In the genomic region with DNA sequence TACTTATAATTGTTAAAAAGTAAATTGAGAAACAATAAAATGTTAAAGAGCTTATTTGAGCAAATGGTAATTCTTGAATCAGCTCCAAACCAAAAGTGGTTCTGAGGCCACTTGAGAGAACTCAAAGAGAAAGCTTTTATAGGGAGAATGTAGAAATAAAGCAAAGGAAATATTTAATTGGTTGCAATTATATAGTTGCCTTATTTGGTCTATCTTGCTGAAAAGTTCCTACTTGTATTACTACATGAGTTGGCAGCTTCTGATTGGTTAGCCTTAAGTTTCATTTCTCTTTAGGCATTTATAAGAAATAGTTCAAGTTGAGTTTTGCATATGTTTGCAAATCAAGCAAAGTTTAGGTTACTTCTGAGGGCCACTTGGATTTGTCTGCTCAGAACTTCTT, we compare ENCODE assay signal across 20 cellular contexts. TPM values are rescaled to one million over a fixed set of nuclear protein-coding genes. Genes with fewer than 3 reads are reported as not detected.
DNase-seq lines count a peak whose midpoint lies in the region; ATAC-seq and TF ChIP-seq lines count a peak whose summit lies in the region.
"Had no signal": no experiment of that assay in that cellular context is flagged by ENCODE, and none has a peak within 500 bp of the region (broad histone marks: within the 10 kb centered on the region; RNA-seq: fewer than 3 reads in every experiment).

No MANE protein-coding gene starts in this region.

- no peak overlapping the region for H3K56ac ChIP-seq in IMR-90 (ENCODE audit: extremely low read depth, insufficient read depth, low read length)

- BruUV-seq in IMR-90 (replicated peaks; lab: Mats Ljungman, UMichigan), result no TSS peak

- no peak overlapping the region for H3K27ac ChIP-seq in IMR-90 (ENCODE audit: insufficient read depth, low read length)
- H3K27ac ChIP-seq: foreskin keratinocyte, KMS-11, psoas muscle, testis had no signal

- H3K4me3 ChIP-seq in IMR-90 (ENCODE audit: insufficient read depth, low read depth, low read length) (no peak overlapping the region), adipocyte (ENCODE audit: low read length) (no peak overlapping the region)
- H3K4me3 ChIP-seq: psoas muscle, spleen, testis had no signal

- no peak overlapping the region for H2BK120ac ChIP-seq in IMR-90 (ENCODE audit: low read depth, low read length)

- H3K14ac ChIP-seq in IMR-90 (replicated peaks; ENCODE audit: low read depth, low read length), result no peak overlapping the region

- no peak overlapping the region for H2AK9ac ChIP-seq in IMR-90 (replicated peaks; ENCODE audit: low read depth, low read length, poor library complexity)

- dilution Hi-C loops in IMR-90 (cut with HindIII; ENCODE audit: low sequenced_read_pairs, unreplicated experiment), result no loop called here

- in situ Hi-C loops in IMR-90 (cut with MboI; ENCODE audit: low sequenced_read_pairs), result no loop called here

- intact Hi-C loops in IMR-90 (cut with micrococcal nuclease), result no loop called here

- POLR2A ChIA-PET in IMR-90 (lab: Charles Lee; ENCODE audit: unreplicated experiment), result no interaction called here

- no peak overlapping the region for H4K5ac ChIP-seq in IMR-90 (ENCODE audit: low read depth, low read length)

- H2AFZ ChIP-seq in IMR-90 (replicated peaks; ENCODE audit: low read length, poor library complexity), result no peak overlapping the region

- H3K36me3 ChIP-seq in IMR-90 (ENCODE audit: control insufficient read depth, insufficient read depth, low read length) (no peaks in the 10 kb centered on the region), adipocyte (ENCODE audit: control insufficient read depth, insufficient read depth, low read length, severe bottlenecking) (no peaks in the 10 kb centered on the region)
- H3K36me3 ChIP-seq: spleen had no signal

- no peak overlapping the region for H2BK15ac ChIP-seq in IMR-90 (ENCODE audit: low read depth, low read length)

- TF ChIP-seq POLR2A in IMR-90 (IDR thresholded peaks at IDR 0.05; ENCODE audit: low read depth, low read length), result no peak

- H4K91ac ChIP-seq in IMR-90 (ENCODE audit: insufficient read depth, low read depth, low read length), result no peak overlapping the region

- no peak overlapping the region for H2BK5ac ChIP-seq in IMR-90 (ENCODE audit: low read depth, low read length, poor library complexity, severe bottlenecking)

- H3K9ac ChIP-seq in IMR-90 (ENCODE audit: low read depth, low read length) (no peak overlapping the region), adipocyte (ENCODE audit: low read length) (no peak overlapping the region)
- H3K9ac ChIP-seq: KMS-11 had no signal

- no peaks in the 10 kb centered on the region for H4K20me1 ChIP-seq in IMR-90 (ENCODE audit: insufficient read depth, low read length)

- no peak overlapping the region for H3K4me2 ChIP-seq in IMR-90 (ENCODE audit: low read depth, low read length)
- H3K4me2 ChIP-seq: KMS-11 had no signal

- H4K8ac ChIP-seq in IMR-90 (ENCODE audit: low read depth in 2 of 2, low read length in 2 of 2), result no peak overlapping the region

- DNase-seq in EH (ENCODE audit: low read depth) (peak; percentile 44), IMR-90 (peak; percentile 17), adipocyte (ENCODE audit: low read depth) (peak; percentile 27), iris pigment epithelial cell (ENCODE audit: low read depth) (peak; percentile 11), glomerular visceral epithelial cell (ENCODE audit: extremely low spot score) (no peak), NCI-H2107 (lab: John Stamatoyannopoulos, UW) (no peak), NCI-H2171 treated with DMSO at 0.1 percent for 48 hours (lab: John Stamatoyannopoulos, UW) (no peak)
- DNase-seq in central memory CD4-positive, alpha-beta T cell, result no peak
- DNase-seq: activated B cell treated with CpG ODN at 0.5 μM for 24 hours; endodermal cell; foreskin keratinocyte; HFFc6; NCI-H226; psoas muscle; SHP77 treated with DMSO at 0.1 percent for 48 hours; spleen; stimulated activated CD8-positive, alpha-beta memory T cell treated with anti-CD3 and anti-CD28 coated beads, Interleukin-4, amount 100 ng/mL, for 48 hours; testis had no signal

- no peaks in the 10 kb centered on the region for H3K9me1 ChIP-seq in IMR-90 (ENCODE audit: insufficient read depth, low read length)

- no peak for TF ChIP-seq RAD21 in IMR-90 (IDR thresholded peaks at IDR 0.05; ENCODE audit: low read length)

- no peak overlapping the region for H2BK20ac ChIP-seq in IMR-90 (ENCODE audit: low read depth, low read length)

- no peak overlapping the region for H2AK5ac ChIP-seq in IMR-90 (ENCODE audit: low read depth, low read length)

- CTCF ChIA-PET in IMR-90 (lab: Yijun Ruan, JAX), result no interaction called here

- no peaks in the 10 kb centered on the region for H3K4me1 ChIP-seq in IMR-90 (ENCODE audit: control insufficient read depth, insufficient read depth, low read length)
- H3K4me1 ChIP-seq in adipocyte (ENCODE audit: control insufficient read depth, insufficient read depth, low read length), result peaks cover 39% of the 10 kb centered on the region
- H3K4me1 ChIP-seq: foreskin keratinocyte, testis had no signal

- H3K79me1 ChIP-seq in IMR-90 (ENCODE audit: low read depth in 1 of 2, low read length in 2 of 2), result no peaks in the 10 kb centered on the region

- no peak overlapping the region for H3K4ac ChIP-seq in IMR-90 (ENCODE audit: low read depth, low read length)

- no peak overlapping the region for H3K18ac ChIP-seq in IMR-90 (ENCODE audit: low read depth, low read length)

- H3K27me3 ChIP-seq in IMR-90 (ENCODE audit: control insufficient read depth, insufficient read depth, low read length) (no peaks in the 10 kb centered on the region), adipocyte (replicated peaks; ENCODE audit: control insufficient read depth, insufficient read depth, low read length) (no peaks in the 10 kb centered on the region)
- H3K27me3 ChIP-seq: foreskin keratinocyte, spleen, testis had no signal

- no peak for ATAC-seq in IMR-90 (ENCODE audit: low read depth)
- ATAC-seq: foreskin keratinocyte, psoas muscle had no signal

- H3K9me3 ChIP-seq in IMR-90 (ENCODE audit: control insufficient read depth, insufficient read depth, low read length), result no peaks in the 10 kb centered on the region
- H3K9me3 ChIP-seq in adipocyte (ENCODE audit: control insufficient read depth, low read length), result no peaks in the 10 kb centered on the region
- H3K9me3 ChIP-seq: psoas muscle, spleen, testis had no signal

- no peak overlapping the region for H3K23ac ChIP-seq in IMR-90 (ENCODE audit: low read depth, low read length)

- no peak for TF ChIP-seq CTCF in IMR-90 (conservative IDR thresholded peaks at IDR 0.05; ENCODE audit: low read depth, low read length)

TF ChIP-seq in IMR-90, 13 proteins besides CTCF, POLR2A, EP300 and RAD21:
- no peak for TF ChIP-seq RCOR1 (IDR thresholded peaks at IDR 0.05; ENCODE audit: insufficient replicate concordance, low read length)
- TF ChIP-seq NFE2L2 (IDR thresholded peaks at IDR 0.05; ENCODE audit: low read depth, low read length), result no peak
- TF ChIP-seq, protein P1, sequence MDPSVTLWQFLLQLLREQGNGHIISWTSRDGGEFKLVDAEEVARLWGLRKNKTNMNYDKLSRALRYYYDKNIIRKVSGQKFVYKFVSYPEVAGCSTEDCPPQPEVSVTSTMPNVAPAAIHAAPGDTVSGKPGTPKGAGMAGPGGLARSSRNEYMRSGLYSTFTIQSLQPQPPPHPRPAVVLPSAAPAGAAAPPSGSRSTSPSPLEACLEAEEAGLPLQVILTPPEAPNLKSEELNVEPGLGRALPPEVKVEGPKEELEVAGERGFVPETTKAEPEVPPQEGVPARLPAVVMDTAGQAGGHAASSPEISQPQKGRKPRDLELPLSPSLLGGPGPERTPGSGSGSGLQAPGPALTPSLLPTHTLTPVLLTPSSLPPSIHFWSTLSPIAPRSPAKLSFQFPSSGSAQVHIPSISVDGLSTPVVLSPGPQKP (IDR thresholded peaks at IDR 0.05; ENCODE audit: borderline replicate concordance, low read depth, low read length), result no peak
- no peak for TF ChIP-seq CEBPB (IDR thresholded peaks at IDR 0.05; ENCODE audit: low read depth, low read length)
- TF ChIP-seq MAZ (IDR thresholded peaks at IDR 0.05; ENCODE audit: borderline replicate concordance, low read depth, low read length), result no peak
- TF ChIP-seq MXI1 (IDR thresholded peaks at IDR 0.05; ENCODE audit: borderline replicate concordance, low read depth, low read length), result no peak
- TF ChIP-seq MAFK (IDR thresholded peaks at IDR 0.05; ENCODE audit: low read depth, low read length), result no peak
- no peak for TF ChIP-seq RFX5 (IDR thresholded peaks at IDR 0.05; ENCODE audit: low read depth, low read length)
- no peak for TF ChIP-seq FOS (IDR thresholded peaks at IDR 0.05; ENCODE audit: low read depth, low read length)
TF ChIP-seq in IMR-90: peak in this region for 0.

RNA-seq across cellular contexts. Expression of gene SCN2A, which starts 38.1 kb away (rescaled TPM):
- 0.54 and 0.56 TPM in 2 replicates for total RNA-seq in IMR-90 (2012; rRNA removed)
- 0.17 and 0.24 TPM in 2 replicates for polyA plus RNA-seq in IMR-90 (2012; rRNA removed)
- polyA plus RNA-seq in IMR-90 (2012; cell fraction: cytosol; rRNA removed), result 0.07 and 0.17 TPM in 2 replicates
- polyA plus RNA-seq in IMR-90 (2012; cell fraction: nucleus; rRNA removed; ENCODE audit: low replicate concordance), result 0.21 and 0.97 TPM in 2 replicates
- total RNA-seq: activated CD8-positive, alpha-beta memory T cell treated with anti-CD3 and anti-CD28 coated beads for 36 hours; psoas muscle had no signal

Comparison
In these comparisons a context has a peak if more than half of its experiments do, and no peak if none do; other contexts are left out.
1. DNase-seq: peak in EH (single experiment), IMR-90 (single experiment), adipocyte (single experiment) and iris pigment epithelial cell (single experiment); none in glomerular visceral epithelial cell (single experiment), NCI-H2107 (single experiment), NCI-H2171 treated with DMSO at 0.1 percent for 48 hours (single experiment) and central memory CD4-positive, alpha-beta T cell (single experiment).